ENCODE assay signal across 2 cellular contexts in the genomic region with DNA sequence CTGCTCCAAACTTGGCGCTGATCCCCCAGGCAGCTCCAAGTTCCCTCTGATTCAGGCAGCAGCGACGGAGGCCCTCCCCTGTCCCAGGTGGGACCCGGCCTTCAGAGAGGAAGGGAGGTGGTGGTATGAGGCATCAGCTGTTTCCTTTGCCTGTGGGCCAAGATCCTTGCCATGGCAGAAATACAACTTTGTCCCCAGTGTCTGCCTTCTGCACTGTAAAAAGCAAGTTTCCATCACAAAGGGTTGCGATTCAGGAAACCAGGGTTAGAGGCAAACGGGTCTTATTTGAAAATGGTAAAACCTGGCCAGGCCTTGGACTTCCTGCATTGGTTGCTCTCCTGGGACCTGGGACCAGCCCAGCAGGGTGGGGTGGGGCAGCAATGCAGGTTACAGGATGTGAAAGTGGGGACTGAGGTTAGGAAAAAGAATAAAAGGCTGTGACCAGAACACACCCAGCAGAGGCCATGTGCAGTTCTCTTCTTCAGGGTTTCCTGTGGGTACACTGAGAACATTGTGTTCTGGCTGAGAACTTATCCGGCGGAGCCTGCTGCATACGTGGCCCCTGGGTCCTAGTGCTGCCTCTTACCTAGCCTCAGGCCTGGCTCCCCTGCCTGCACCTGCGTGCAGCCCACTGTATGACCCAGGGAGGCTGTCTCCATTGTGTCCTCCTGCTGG.
TF ChIP-seq lines count a peak whose summit lies in the region.

No MANE protein-coding gene starts in this region.

TF ChIP-seq in SK-N-SH, 30 proteins besides CTCF, POLR2A, EP300 and RAD21 (continued from another document):
- TF ChIP-seq, protein P1, sequence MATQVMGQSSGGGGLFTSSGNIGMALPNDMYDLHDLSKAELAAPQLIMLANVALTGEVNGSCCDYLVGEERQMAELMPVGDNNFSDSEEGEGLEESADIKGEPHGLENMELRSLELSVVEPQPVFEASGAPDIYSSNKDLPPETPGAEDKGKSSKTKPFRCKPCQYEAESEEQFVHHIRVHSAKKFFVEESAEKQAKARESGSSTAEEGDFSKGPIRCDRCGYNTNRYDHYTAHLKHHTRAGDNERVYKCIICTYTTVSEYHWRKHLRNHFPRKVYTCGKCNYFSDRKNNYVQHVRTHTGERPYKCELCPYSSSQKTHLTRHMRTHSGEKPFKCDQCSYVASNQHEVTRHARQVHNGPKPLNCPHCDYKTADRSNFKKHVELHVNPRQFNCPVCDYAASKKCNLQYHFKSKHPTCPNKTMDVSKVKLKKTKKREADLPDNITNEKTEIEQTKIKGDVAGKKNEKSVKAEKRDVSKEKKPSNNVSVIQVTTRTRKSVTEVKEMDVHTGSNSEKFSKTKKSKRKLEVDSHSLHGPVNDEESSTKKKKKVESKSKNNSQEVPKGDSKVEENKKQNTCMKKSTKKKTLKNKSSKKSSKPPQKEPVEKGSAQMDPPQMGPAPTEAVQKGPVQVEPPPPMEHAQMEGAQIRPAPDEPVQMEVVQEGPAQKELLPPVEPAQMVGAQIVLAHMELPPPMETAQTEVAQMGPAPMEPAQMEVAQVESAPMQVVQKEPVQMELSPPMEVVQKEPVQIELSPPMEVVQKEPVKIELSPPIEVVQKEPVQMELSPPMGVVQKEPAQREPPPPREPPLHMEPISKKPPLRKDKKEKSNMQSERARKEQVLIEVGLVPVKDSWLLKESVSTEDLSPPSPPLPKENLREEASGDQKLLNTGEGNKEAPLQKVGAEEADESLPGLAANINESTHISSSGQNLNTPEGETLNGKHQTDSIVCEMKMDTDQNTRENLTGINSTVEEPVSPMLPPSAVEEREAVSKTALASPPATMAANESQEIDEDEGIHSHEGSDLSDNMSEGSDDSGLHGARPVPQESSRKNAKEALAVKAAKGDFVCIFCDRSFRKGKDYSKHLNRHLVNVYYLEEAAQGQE (IDR thresholded peaks at IDR 0.05; ENCODE audit: low read depth, low read length), result no peak
- TF ChIP-seq FOSL2 (IDR thresholded peaks at IDR 0.05; ENCODE audit: borderline replicate concordance, low read depth), result no peak
- TF ChIP-seq SMC3 (IDR thresholded peaks at IDR 0.05; ENCODE audit: low read depth, low read length), result no peak
- TF ChIP-seq, protein P2, sequence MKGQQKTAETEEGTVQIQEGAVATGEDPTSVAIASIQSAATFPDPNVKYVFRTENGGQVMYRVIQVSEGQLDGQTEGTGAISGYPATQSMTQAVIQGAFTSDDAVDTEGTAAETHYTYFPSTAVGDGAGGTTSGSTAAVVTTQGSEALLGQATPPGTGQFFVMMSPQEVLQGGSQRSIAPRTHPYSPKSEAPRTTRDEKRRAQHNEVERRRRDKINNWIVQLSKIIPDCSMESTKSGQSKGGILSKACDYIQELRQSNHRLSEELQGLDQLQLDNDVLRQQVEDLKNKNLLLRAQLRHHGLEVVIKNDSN (IDR thresholded peaks at IDR 0.05; ENCODE audit: borderline replicate concordance, low read depth), result no peak
- no peak for TF ChIP-seq TCF12 (IDR thresholded peaks at IDR 0.05)
- TF ChIP-seq GABPA (IDR thresholded peaks at IDR 0.05; ENCODE audit: low read depth), result no peak
- TF ChIP-seq, protein P3, sequence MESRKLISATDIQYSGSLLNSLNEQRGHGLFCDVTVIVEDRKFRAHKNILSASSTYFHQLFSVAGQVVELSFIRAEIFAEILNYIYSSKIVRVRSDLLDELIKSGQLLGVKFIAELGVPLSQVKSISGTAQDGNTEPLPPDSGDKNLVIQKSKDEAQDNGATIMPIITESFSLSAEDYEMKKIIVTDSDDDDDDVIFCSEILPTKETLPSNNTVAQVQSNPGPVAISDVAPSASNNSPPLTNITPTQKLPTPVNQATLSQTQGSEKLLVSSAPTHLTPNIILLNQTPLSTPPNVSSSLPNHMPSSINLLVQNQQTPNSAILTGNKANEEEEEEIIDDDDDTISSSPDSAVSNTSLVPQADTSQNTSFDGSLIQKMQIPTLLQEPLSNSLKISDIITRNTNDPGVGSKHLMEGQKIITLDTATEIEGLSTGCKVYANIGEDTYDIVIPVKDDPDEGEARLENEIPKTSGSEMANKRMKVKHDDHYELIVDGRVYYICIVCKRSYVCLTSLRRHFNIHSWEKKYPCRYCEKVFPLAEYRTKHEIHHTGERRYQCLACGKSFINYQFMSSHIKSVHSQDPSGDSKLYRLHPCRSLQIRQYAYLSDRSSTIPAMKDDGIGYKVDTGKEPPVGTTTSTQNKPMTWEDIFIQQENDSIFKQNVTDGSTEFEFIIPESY (IDR thresholded peaks at IDR 0.05; ENCODE audit: borderline replicate concordance, low read depth), result no peak
- no peak for TF ChIP-seq EZH2phosphoT487 (IDR thresholded peaks at IDR 0.05; ENCODE audit: borderline replicate concordance, low read depth)
- TF ChIP-seq NFIC (IDR thresholded peaks at IDR 0.05; ENCODE audit: borderline replicate concordance), result no peak
- no peak for TF ChIP-seq RXRA (IDR thresholded peaks at IDR 0.05; ENCODE audit: borderline replicate concordance, low read depth)
- no peak for TF ChIP-seq MXI1 (IDR thresholded peaks at IDR 0.05; ENCODE audit: low read depth, low read length)

TF ChIP-seq in SK-N-SH treated with all-trans-retinoic acid at 6 μM for 48 hours, 23 proteins besides CTCF, POLR2A, EP300 and RAD21 (continued from another document):
- TF ChIP-seq, protein P4, sequence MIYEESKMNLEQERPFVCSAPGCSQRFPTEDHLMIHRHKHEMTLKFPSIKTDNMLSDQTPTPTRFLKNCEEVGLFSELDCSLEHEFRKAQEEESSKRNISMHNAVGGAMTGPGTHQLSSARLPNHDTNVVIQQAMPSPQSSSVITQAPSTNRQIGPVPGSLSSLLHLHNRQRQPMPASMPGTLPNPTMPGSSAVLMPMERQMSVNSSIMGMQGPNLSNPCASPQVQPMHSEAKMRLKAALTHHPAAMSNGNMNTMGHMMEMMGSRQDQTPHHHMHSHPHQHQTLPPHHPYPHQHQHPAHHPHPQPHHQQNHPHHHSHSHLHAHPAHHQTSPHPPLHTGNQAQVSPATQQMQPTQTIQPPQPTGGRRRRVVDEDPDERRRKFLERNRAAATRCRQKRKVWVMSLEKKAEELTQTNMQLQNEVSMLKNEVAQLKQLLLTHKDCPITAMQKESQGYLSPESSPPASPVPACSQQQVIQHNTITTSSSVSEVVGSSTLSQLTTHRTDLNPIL (CRISPR knock-in tag; IDR thresholded peaks at IDR 0.05; ENCODE audit: low read depth), result no peak
- TF ChIP-seq CSDC2 (CRISPR knock-in tag; IDR thresholded peaks at IDR 0.05), result no peak
- no peak for TF ChIP-seq PPARA (CRISPR knock-in tag; IDR thresholded peaks at IDR 0.05; ENCODE audit: borderline replicate concordance)
- no peak for TF ChIP-seq ZFP30 (CRISPR knock-in tag; IDR thresholded peaks at IDR 0.05)
- no peak for TF ChIP-seq ZNF8 (CRISPR knock-in tag; IDR thresholded peaks at IDR 0.05)
- no peak for TF ChIP-seq TOX (CRISPR knock-in tag; IDR thresholded peaks at IDR 0.05; ENCODE audit: borderline replicate concordance)
- TF ChIP-seq ARNTL (CRISPR knock-in tag; IDR thresholded peaks at IDR 0.05; ENCODE audit: borderline replicate concordance, low read depth), result no peak
- no peak for TF ChIP-seq GLIS3 (CRISPR knock-in tag; IDR thresholded peaks at IDR 0.05)
